In the genomic region with DNA sequence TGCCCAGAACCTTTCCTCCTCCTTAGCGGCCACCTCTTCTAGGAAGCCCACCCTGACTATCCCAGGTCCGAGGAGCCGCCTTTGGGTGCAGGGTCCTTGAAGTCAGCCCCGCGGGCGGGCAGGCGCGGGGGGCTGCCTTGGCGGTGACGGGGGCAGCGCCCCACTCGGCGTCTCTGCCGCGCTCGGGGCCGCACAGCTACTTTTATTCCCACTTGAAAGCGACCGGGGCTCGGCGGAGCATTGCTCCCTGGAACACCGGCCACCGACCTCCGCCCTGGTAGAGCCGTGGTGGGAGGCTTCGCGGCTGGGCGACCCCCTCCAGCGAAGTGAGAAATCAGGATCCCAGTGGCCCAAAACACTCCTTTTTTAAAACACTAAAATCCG, we compare ENCODE assay signal across 9 cellular contexts. TPM values are rescaled to one million over a fixed set of nuclear protein-coding genes. Genes with fewer than 3 reads are reported as not detected.
DNase-seq lines count a peak whose midpoint lies in the region; ATAC-seq and TF ChIP-seq lines count a peak whose summit lies in the region.
"Had no signal": no experiment of that assay in that cellular context is flagged by ENCODE, and none has a peak within 500 bp of the region (broad histone marks: within the 10 kb centered on the region; RNA-seq: fewer than 3 reads in every experiment).

No MANE protein-coding gene starts in this region.

- H3K9me3 Mint-ChIP-seq in activated T-cell treated with anti-CD3 and anti-CD28 coated beads, Interleukin-2, amount 50 U/mL, for 72 hours, result no peaks in the 10 kb centered on the region
- no peaks in the 10 kb centered on the region for H3K9me3 Mint-ChIP-seq in activated naive CD8-positive, alpha-beta T cell treated with anti-CD3 and anti-CD28 coated beads, Interleukin-2, amount 50 U/mL, for 24 hours

- no peaks in the 10 kb centered on the region for H3K36me3 ChIP-seq in kidney epithelial cell (ENCODE audit: control insufficient read depth, insufficient read depth, low read length)
- H3K36me3 ChIP-seq in tibial nerve, result peaks cover 0 to 11% (median 4%) of the 10 kb centered on the region in 3 donors

- H3K27me3 Mint-ChIP-seq in activated T-cell treated with anti-CD3 and anti-CD28 coated beads, Interleukin-2, amount 50 U/mL, for 72 hours (ENCODE audit: low read depth), result no peaks in the 10 kb centered on the region
- H3K27me3 Mint-ChIP-seq in activated naive CD8-positive, alpha-beta T cell treated with anti-CD3 and anti-CD28 coated beads, Interleukin-2, amount 50 U/mL, for 24 hours, result peaks cover 5% of the 10 kb centered on the region

- H3K36me3 Mint-ChIP-seq in activated T-cell treated with anti-CD3 and anti-CD28 coated beads, Interleukin-2, amount 50 U/mL, for 72 hours (ENCODE audit: insufficient read depth in 2 of 2), result no peaks in the 10 kb centered on the region
- H3K36me3 Mint-ChIP-seq in activated naive CD8-positive, alpha-beta T cell treated with anti-CD3 and anti-CD28 coated beads, Interleukin-2, amount 50 U/mL, for 24 hours (ENCODE audit: low read depth), result no peaks in the 10 kb centered on the region

- H3K27ac Mint-ChIP-seq in activated T-cell treated with anti-CD3 and anti-CD28 coated beads, Interleukin-2, amount 50 U/mL, for 72 hours, result no peak overlapping the region
- no peak overlapping the region for H3K27ac Mint-ChIP-seq in activated naive CD8-positive, alpha-beta T cell treated with anti-CD3 and anti-CD28 coated beads, Interleukin-2, amount 50 U/mL, for 24 hours

- ATAC-seq in activated T-cell treated with anti-CD3 and anti-CD28 coated beads, Interleukin-2, amount 50 U/mL, for 72 hours (replicated peaks in 1 of 2), result no peak
- no peak for ATAC-seq in activated naive CD8-positive, alpha-beta T cell treated with anti-CD3 and anti-CD28 coated beads, Interleukin-2, amount 50 U/mL, for 24 hours
- ATAC-seq in HG03442 (IDR thresholded peaks at IDR 0.05; ENCODE audit: unreplicated experiment), result no peak
- no peak for ATAC-seq in GM21381 (IDR thresholded peaks at IDR 0.05; ENCODE audit: unreplicated experiment)

- H3K4me1 ChIP-seq in tibial nerve, result peaks cover 0 to 75% (median 44%) of the 10 kb centered on the region in 4 donors

- H3K4me1 Mint-ChIP-seq in activated T-cell treated with anti-CD3 and anti-CD28 coated beads, Interleukin-2, amount 50 U/mL, for 72 hours (ENCODE audit: low read depth), result peaks cover 15% of the 10 kb centered on the region
- peaks cover 10% of the 10 kb centered on the region for H3K4me1 Mint-ChIP-seq in activated naive CD8-positive, alpha-beta T cell treated with anti-CD3 and anti-CD28 coated beads, Interleukin-2, amount 50 U/mL, for 24 hours

- TF ChIP-seq CTCF in kidney epithelial cell (IDR thresholded peaks at IDR 0.05; ENCODE audit: insufficient read depth, low read length, poor library complexity, severe bottlenecking) (no peak), tibial nerve (IDR thresholded peaks at IDR 0.05) (no peak)

- H3K27ac ChIP-seq in tibial nerve, result peak overlapping the region in 2 of 4 donors; percentile 45 to 85

- peak overlapping the region; percentile 42 for H3K4me3 ChIP-seq in kidney epithelial cell (ENCODE audit: low read depth, low read length)
- peak overlapping the region; percentile 18 to 66 (median 48) for H3K4me3 ChIP-seq in tibial nerve

- TF ChIP-seq POLR2A in tibial nerve (IDR thresholded peaks at IDR 0.05), result no peak

- no peak for DNase-seq in activated T-cell treated with anti-CD3 and anti-CD28 coated beads, Interleukin-2, amount 50 U/mL, for 72 hours
- DNase-seq in activated T-cell treated with anti-CD3 and anti-CD28 coated beads, Interleukin-2, amount 50 U/mL, for 48 hours, result no peak
- no peak for DNase-seq in activated naive CD8-positive, alpha-beta T cell treated with anti-CD3 and anti-CD28 coated beads, Interleukin-2, amount 50 U/mL, for 24 hours
- no peak for DNase-seq in kidney epithelial cell (ENCODE audit: low read depth)
- no peak for DNase-seq in tibial nerve (ENCODE audit: low spot score in 2 of 2)
- DNase-seq in NK-92 treated with Interleukin-12 subunit alpha and Interleukin-12 subunit beta, amount 100 ng/mL, for 24 hours (lab: John Stamatoyannopoulos, UW), result no peak
- DNase-seq: DMS 273 treated with DMSO at 0.1 percent for 48 hours had no signal

- WGBS in tibial nerve, 2 donors, result 2 to 5% methylated on average over 26 to 30 of the region's 30 CpGs

- H3K27me3 ChIP-seq in kidney epithelial cell (ENCODE audit: control insufficient read depth, insufficient read depth, low read length) (peaks cover 5% of the 10 kb centered on the region), tibial nerve (peaks cover 0 to 21% of the 10 kb centered on the region in 2 donors)

- no peak for TF ChIP-seq EP300 in tibial nerve (IDR thresholded peaks at IDR 0.05)

- peak overlapping the region; percentile 79 to 84 for H3K4me3 Mint-ChIP-seq in activated T-cell treated with anti-CD3 and anti-CD28 coated beads, Interleukin-2, amount 50 U/mL, for 72 hours
- peak overlapping the region; percentile 66 for H3K4me3 Mint-ChIP-seq in activated naive CD8-positive, alpha-beta T cell treated with anti-CD3 and anti-CD28 coated beads, Interleukin-2, amount 50 U/mL, for 24 hours

- no peaks in the 10 kb centered on the region for H3K9me3 ChIP-seq in tibial nerve

RNA-seq across cellular contexts. Expression of gene MAPK11, which starts 0.8 kb away (rescaled TPM):
- 10 to 100 TPM; 16.6 to 27.1 TPM for total RNA-seq in activated T-cell treated with anti-CD3 and anti-CD28 coated beads, Interleukin-2, amount 50 U/mL, for 72 hours
- 11.9 and 12.9 TPM in 2 replicates for total RNA-seq in kidney epithelial cell
- total RNA-seq in tibial nerve, result 10 to 100 TPM in 3 of 4 donors, 1 to 10 TPM in 1; 8.7 to 33.3 (median 19.6) TPM

RNA-seq across cellular contexts. Expression of gene MAPK12, which starts 9.5 kb away (rescaled TPM):
- 10 to 100 TPM in 1 of 2 donors, 1 to 10 TPM in 1; 8.5 to 11.5 TPM for total RNA-seq in activated T-cell treated with anti-CD3 and anti-CD28 coated beads, Interleukin-2, amount 50 U/mL, for 72 hours
- 25.5 and 27.3 TPM in 2 replicates for total RNA-seq in kidney epithelial cell
- total RNA-seq in tibial nerve, result 10 to 100 TPM; 12.3 to 32.0 (median 24.1) TPM

RNA-seq across cellular contexts. Expression of gene HDAC10, which starts 19.9 kb away (rescaled TPM):
- 10 to 100 TPM; 52.1 to 57.4 TPM for total RNA-seq in activated T-cell treated with anti-CD3 and anti-CD28 coated beads, Interleukin-2, amount 50 U/mL, for 72 hours
- total RNA-seq in kidney epithelial cell (21.1 and 34.8 TPM in 2 replicates), tibial nerve (100 to 1,000 TPM in 1 of 4 donors, 10 to 100 TPM in 3; 41.2 to 105 (median 55.4) TPM)

RNA-seq across cellular contexts. Expression of gene TUBGCP6, which starts 26.2 kb away (rescaled TPM):
- 10 to 100 TPM; 64.9 to 69.7 TPM for total RNA-seq in activated T-cell treated with anti-CD3 and anti-CD28 coated beads, Interleukin-2, amount 50 U/mL, for 72 hours
- total RNA-seq in kidney epithelial cell, result 27.2 and 33.6 TPM in 2 replicates
- 100 to 1,000 TPM in 1 of 4 donors, 10 to 100 TPM in 3; 72.2 to 127 (median 78.6) TPM for total RNA-seq in tibial nerve

RNA-seq across cellular contexts. Expression of gene PLXNB2, which starts 36.4 kb away (rescaled TPM):
- total RNA-seq in activated T-cell treated with anti-CD3 and anti-CD28 coated beads, Interleukin-2, amount 50 U/mL, for 72 hours, result 10 to 100 TPM; 30.2 to 34.0 TPM
- total RNA-seq in kidney epithelial cell, result 251 and 302 TPM in 2 replicates
- 100 to 1,000 TPM; 135 to 193 (median 165) TPM for total RNA-seq in tibial nerve
